In the genomic region with DNA sequence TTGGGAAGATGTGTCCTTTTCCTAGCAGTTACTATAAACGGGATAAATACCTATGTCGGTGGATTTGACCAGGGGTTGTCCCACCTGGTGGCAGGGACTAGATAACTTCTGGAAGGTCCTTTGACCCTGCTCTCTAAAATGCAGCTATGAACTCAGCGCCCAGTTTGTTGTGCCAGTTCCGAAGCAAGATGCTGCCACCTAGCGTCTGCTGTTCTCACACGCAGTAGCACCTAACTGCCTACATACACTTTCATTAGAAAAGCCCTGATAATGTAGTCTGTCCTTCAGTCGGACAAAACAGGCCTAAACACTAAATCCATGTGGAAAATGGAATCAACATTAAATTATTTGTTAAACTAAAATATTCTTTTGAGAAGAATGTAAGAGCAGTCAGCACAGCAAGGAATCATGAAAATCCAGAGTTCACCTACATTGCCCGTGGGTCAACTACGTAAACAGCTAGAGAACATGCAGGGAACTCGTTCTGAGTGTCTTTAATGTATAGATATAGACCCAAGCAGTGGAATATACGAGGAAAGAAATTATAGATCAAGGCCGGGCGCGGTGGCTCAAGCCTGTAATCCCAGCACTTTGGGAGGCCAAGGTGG, we compare ENCODE assay signal across 1 cellular context.
TF ChIP-seq lines count a peak whose summit lies in the region.

No MANE protein-coding gene starts in this region.

TF ChIP-seq in GM12878, 131 proteins besides CTCF, POLR2A, EP300 and RAD21 (continued from another document):
- peak; percentile 79 for TF ChIP-seq SMC3 (IDR thresholded peaks at IDR 0.05; ENCODE audit: borderline replicate concordance, low read length)
- TF ChIP-seq, protein P1, sequence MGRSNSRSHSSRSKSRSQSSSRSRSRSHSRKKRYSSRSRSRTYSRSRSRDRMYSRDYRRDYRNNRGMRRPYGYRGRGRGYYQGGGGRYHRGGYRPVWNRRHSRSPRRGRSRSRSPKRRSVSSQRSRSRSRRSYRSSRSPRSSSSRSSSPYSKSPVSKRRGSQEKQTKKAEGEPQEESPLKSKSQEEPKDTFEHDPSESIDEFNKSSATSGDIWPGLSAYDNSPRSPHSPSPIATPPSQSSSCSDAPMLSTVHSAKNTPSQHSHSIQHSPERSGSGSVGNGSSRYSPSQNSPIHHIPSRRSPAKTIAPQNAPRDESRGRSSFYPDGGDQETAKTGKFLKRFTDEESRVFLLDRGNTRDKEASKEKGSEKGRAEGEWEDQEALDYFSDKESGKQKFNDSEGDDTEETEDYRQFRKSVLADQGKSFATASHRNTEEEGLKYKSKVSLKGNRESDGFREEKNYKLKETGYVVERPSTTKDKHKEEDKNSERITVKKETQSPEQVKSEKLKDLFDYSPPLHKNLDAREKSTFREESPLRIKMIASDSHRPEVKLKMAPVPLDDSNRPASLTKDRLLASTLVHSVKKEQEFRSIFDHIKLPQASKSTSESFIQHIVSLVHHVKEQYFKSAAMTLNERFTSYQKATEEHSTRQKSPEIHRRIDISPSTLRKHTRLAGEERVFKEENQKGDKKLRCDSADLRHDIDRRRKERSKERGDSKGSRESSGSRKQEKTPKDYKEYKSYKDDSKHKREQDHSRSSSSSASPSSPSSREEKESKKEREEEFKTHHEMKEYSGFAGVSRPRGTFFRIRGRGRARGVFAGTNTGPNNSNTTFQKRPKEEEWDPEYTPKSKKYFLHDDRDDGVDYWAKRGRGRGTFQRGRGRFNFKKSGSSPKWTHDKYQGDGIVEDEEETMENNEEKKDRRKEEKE (IDR thresholded peaks at IDR 0.05), result no peak
- no peak for TF ChIP-seq MEF2B (IDR thresholded peaks at IDR 0.05; ENCODE audit: partially characterized antibody, poor library complexity, severe bottlenecking)
- no peak for TF ChIP-seq POLR2AphosphoS2 (IDR thresholded peaks at IDR 0.05; ENCODE audit: low read depth, low read length)
- no peak for TF ChIP-seq TCF12 (IDR thresholded peaks at IDR 0.05; ENCODE audit: low read depth, low read length)
- TF ChIP-seq KAT2A (conservative IDR thresholded peaks at IDR 0.05; ENCODE audit: control insufficient read depth, low read depth, low read length), result no peak
- TF ChIP-seq RELA (IDR thresholded peaks at IDR 0.05; ENCODE audit: borderline replicate concordance, partially characterized antibody), result peak; percentile 42
- TF ChIP-seq SREBF1 (IDR thresholded peaks at IDR 0.05; ENCODE audit: low read length), result no peak
